In genomic region chr2:179239838-179240237, GRCh38 we compare ENCODE assay signal across 24 cellular contexts. TPM values are rescaled to one million over a fixed set of nuclear protein-coding genes. Genes with fewer than 3 reads are reported as not detected.
DNase-seq lines count a peak whose midpoint lies in the region; ATAC-seq and TF ChIP-seq lines count a peak whose summit lies in the region.
"Had no signal": no experiment of that assay in that cellular context is flagged by ENCODE, and none has a peak within 500 bp of the region (broad histone marks: within the 10 kb centered on the region; RNA-seq: fewer than 3 reads in every experiment).

No MANE protein-coding gene starts in this region.

- no peak overlapping the region for H2AFZ ChIP-seq in Loucy (ENCODE audit: low read length)

- no peak overlapping the region for H3K9ac ChIP-seq in Loucy (ENCODE audit: low read depth, low read length, poor library complexity, severe bottlenecking)

- no peaks in the 10 kb centered on the region for H3K9me3 ChIP-seq in Loucy (ENCODE audit: insufficient read depth, low read depth, low read length)
- H3K9me3 ChIP-seq in WERI-Rb-1 (ENCODE audit: severe bottlenecking): no peaks in the 10 kb centered on the region
- no peaks in the 10 kb centered on the region for H3K9me3 ChIP-seq in suprapubic skin
- H3K9me3 ChIP-seq: colonic mucosa, transverse colon had no signal

- no peak for DNase-seq in activated naive CD8-positive, alpha-beta T cell treated with anti-CD3 and anti-CD28 coated beads for 36 hours
- no peak for DNase-seq in activated naive CD8-positive, alpha-beta T cell treated with anti-CD3 and anti-CD28 coated beads, Interleukin-2, amount 50 U/mL, for 24 hours
- no peak for DNase-seq in stimulated activated naive B cell treated with anti-CD40 and anti-IgM and Interleukin-4, amounts not matched to agents 10 μg/mL and 1 μg/mL and 100 μg/mL, for 72 hours
- DNase-seq in WERI-Rb-1 (no peak), suprapubic skin (ENCODE audit: low spot score in 2 of 2) (no peak)
- DNase-seq in stimulated activated CD4-positive, alpha-beta T cell treated with anti-CD3 and anti-CD28 coated beads, Interleukin-12 subunit alpha, Interleukin-12 subunit beta, amount 100 ng/mL, for 4 hours: no peak
- DNase-seq: CD4-positive, alpha-beta T cell; colonic mucosa; glutamatergic neuron; left cardiac atrium; MV-4-11; natural killer cell; NCI-H187; NCI-H2227 treated with DMSO at 0.1 percent for 48 hours; NCI-H748 treated with DMSO at 0.1 percent for 48 hours; stimulated activated CD4-positive, alpha-beta T cell treated with anti-CD3 and anti-CD28 coated beads, Interleukin-1b, Interleukin-23, amount 100 ng/mL, for 48 hours; T-helper 9 cell; transverse colon had no signal

- peaks cover 91% of the 10 kb centered on the region for H3K79me2 ChIP-seq in Loucy (ENCODE audit: insufficient read depth, low read length)

- H3K36me3 ChIP-seq in Loucy (ENCODE audit: insufficient read depth, low read length) (no peaks in the 10 kb centered on the region), WERI-Rb-1 (no peaks in the 10 kb centered on the region), suprapubic skin (no peaks in the 10 kb centered on the region)
- H3K36me3 ChIP-seq: colonic mucosa, transverse colon had no signal

- H3K4me2 ChIP-seq in Loucy (ENCODE audit: low read depth, low read length, poor library complexity, severe bottlenecking): peak overlapping the region; percentile 51

- H3K4me1 ChIP-seq in Loucy (ENCODE audit: insufficient read depth, low read length, poor library complexity, severe bottlenecking) (peaks cover 47% of the 10 kb centered on the region), suprapubic skin (peaks cover 21% of the 10 kb centered on the region)

- H3F3A ChIP-seq in Loucy (ENCODE audit: low read depth): peaks cover 13% of the 10 kb centered on the region; the same call in 1 of the 2 replicates

- ATAC-seq in activated naive CD8-positive, alpha-beta T cell treated with anti-CD3 and anti-CD28 coated beads, Interleukin-2, amount 50 U/mL, for 24 hours: no peak
- no peak for ATAC-seq in stimulated activated naive B cell treated with anti-CD40 and anti-IgM and Interleukin-4, amounts not matched to agents 10 μg/mL and 1 μg/mL and 100 μg/mL, for 72 hours (replicated peaks)
- ATAC-seq: K562; left cardiac atrium; natural killer cell; stimulated activated memory B cell treated with anti-CD40 and anti-IgM and Interleukin-4, amounts not matched to agents 10 μg/mL and 1 μg/mL and 100 μg/mL, for 72 hours had no signal

- H3K27me3 Mint-ChIP-seq in activated naive CD8-positive, alpha-beta T cell: peaks cover 2% of the 10 kb centered on the region
- no peaks in the 10 kb centered on the region for H3K27me3 Mint-ChIP-seq in activated naive CD8-positive, alpha-beta T cell treated with anti-CD3 and anti-CD28 coated beads for 36 hours
- peaks cover 2% of the 10 kb centered on the region for H3K27me3 Mint-ChIP-seq in activated naive CD8-positive, alpha-beta T cell treated with anti-CD3 and anti-CD28 coated beads, Interleukin-2, amount 50 U/mL, for 24 hours
- no peaks in the 10 kb centered on the region for H3K27me3 Mint-ChIP-seq in stimulated activated naive B cell treated with anti-CD40 and anti-IgM and Interleukin-4, amounts not matched to agents 10 μg/mL and 1 μg/mL and 100 μg/mL, for 72 hours
- H3K27me3 Mint-ChIP-seq: CD4-positive, alpha-beta T cell; stimulated activated memory B cell treated with anti-CD40 and anti-IgM and Interleukin-4, amounts not matched to agents 10 μg/mL and 1 μg/mL and 100 μg/mL, for 72 hours had no signal

- no peak overlapping the region for H3K4me3 Mint-ChIP-seq in activated naive CD8-positive, alpha-beta T cell
- H3K4me3 Mint-ChIP-seq in activated naive CD8-positive, alpha-beta T cell treated with anti-CD3 and anti-CD28 coated beads for 36 hours: no peak overlapping the region
- H3K4me3 Mint-ChIP-seq in activated naive CD8-positive, alpha-beta T cell treated with anti-CD3 and anti-CD28 coated beads, Interleukin-2, amount 50 U/mL, for 24 hours: peak overlapping the region; percentile 11
- H3K4me3 Mint-ChIP-seq in stimulated activated naive B cell treated with anti-CD40 and anti-IgM and Interleukin-4, amounts not matched to agents 10 μg/mL and 1 μg/mL and 100 μg/mL, for 72 hours: no peak overlapping the region
- H3K4me3 Mint-ChIP-seq: CD4-positive, alpha-beta T cell; natural killer cell; stimulated activated memory B cell treated with anti-CD40 and anti-IgM and Interleukin-4, amounts not matched to agents 10 μg/mL and 1 μg/mL and 100 μg/mL, for 72 hours had no signal

- H3K27me3 ChIP-seq in Loucy (ENCODE audit: insufficient read depth, low read length, poor library complexity, severe bottlenecking) (no peaks in the 10 kb centered on the region), WERI-Rb-1 (ENCODE audit: insufficient read depth, low read depth, severe bottlenecking) (no peaks in the 10 kb centered on the region), suprapubic skin (no peaks in the 10 kb centered on the region)
- H3K27me3 ChIP-seq: colonic mucosa, transverse colon had no signal

- TF ChIP-seq POLR2A in suprapubic skin (IDR thresholded peaks at IDR 0.05): no peak

- H3K4me3 ChIP-seq in Loucy (ENCODE audit: low read length, poor library complexity, severe bottlenecking) (peak overlapping the region; percentile 29), WERI-Rb-1 (ENCODE audit: low read depth, low read length) (no peak overlapping the region), suprapubic skin (no peak overlapping the region)
- H3K4me3 ChIP-seq: colonic mucosa, GM12878, K562, SK-N-MC, transverse colon had no signal

- H3K36me3 Mint-ChIP-seq in activated naive CD8-positive, alpha-beta T cell: peaks cover 8% of the 10 kb centered on the region
- peaks cover 3% of the 10 kb centered on the region for H3K36me3 Mint-ChIP-seq in activated naive CD8-positive, alpha-beta T cell treated with anti-CD3 and anti-CD28 coated beads for 36 hours
- H3K36me3 Mint-ChIP-seq in activated naive CD8-positive, alpha-beta T cell treated with anti-CD3 and anti-CD28 coated beads, Interleukin-2, amount 50 U/mL, for 24 hours (ENCODE audit: low read depth): peaks cover 2% of the 10 kb centered on the region
- H3K36me3 Mint-ChIP-seq in stimulated activated naive B cell treated with anti-CD40 and anti-IgM and Interleukin-4, amounts not matched to agents 10 μg/mL and 1 μg/mL and 100 μg/mL, for 72 hours: peaks cover 9 to 24% of the 10 kb centered on the region in 2 donors
- H3K36me3 Mint-ChIP-seq: natural killer cell had no signal

- peaks cover 31% of the 10 kb centered on the region for H4K20me1 ChIP-seq in Loucy (ENCODE audit: insufficient read depth, low read length, poor library complexity, severe bottlenecking)

- TF ChIP-seq CTCF in Loucy (conservative IDR thresholded peaks at IDR 0.05; ENCODE audit: low read length): no peak
- no peak for TF ChIP-seq CTCF in WERI-Rb-1 (IDR thresholded peaks at IDR 0.05; ENCODE audit: low read depth, low read length)
- TF ChIP-seq CTCF in suprapubic skin (IDR thresholded peaks at IDR 0.05): no peak

- no peaks in the 10 kb centered on the region for H3K9me3 Mint-ChIP-seq in activated naive CD8-positive, alpha-beta T cell (ENCODE audit: low read depth)
- no peaks in the 10 kb centered on the region for H3K9me3 Mint-ChIP-seq in activated naive CD8-positive, alpha-beta T cell treated with anti-CD3 and anti-CD28 coated beads for 36 hours
- peaks cover 4% of the 10 kb centered on the region for H3K9me3 Mint-ChIP-seq in activated naive CD8-positive, alpha-beta T cell treated with anti-CD3 and anti-CD28 coated beads, Interleukin-2, amount 50 U/mL, for 24 hours
- H3K9me3 Mint-ChIP-seq in stimulated activated naive B cell treated with anti-CD40 and anti-IgM and Interleukin-4, amounts not matched to agents 10 μg/mL and 1 μg/mL and 100 μg/mL, for 72 hours: peaks cover 4 to 7% of the 10 kb centered on the region in 2 donors
- H3K9me3 Mint-ChIP-seq: natural killer cell; stimulated activated memory B cell treated with anti-CD40 and anti-IgM and Interleukin-4, amounts not matched to agents 10 μg/mL and 1 μg/mL and 100 μg/mL, for 72 hours had no signal

- no peaks in the 10 kb centered on the region for H3K9me2 ChIP-seq in Loucy (replicated peaks; ENCODE audit: low read depth, low read length)

- H3K27ac ChIP-seq in WERI-Rb-1 (no peak overlapping the region), suprapubic skin (no peak overlapping the region)

- no peak for TF ChIP-seq EP300 in suprapubic skin (IDR thresholded peaks at IDR 0.05)

- H3K4me1 Mint-ChIP-seq in activated naive CD8-positive, alpha-beta T cell (ENCODE audit: low read depth): peaks cover 30% of the 10 kb centered on the region
- peaks cover 28% of the 10 kb centered on the region for H3K4me1 Mint-ChIP-seq in activated naive CD8-positive, alpha-beta T cell treated with anti-CD3 and anti-CD28 coated beads for 36 hours
- H3K4me1 Mint-ChIP-seq in activated naive CD8-positive, alpha-beta T cell treated with anti-CD3 and anti-CD28 coated beads, Interleukin-2, amount 50 U/mL, for 24 hours: peaks cover 61% of the 10 kb centered on the region
- H3K4me1 Mint-ChIP-seq in stimulated activated naive B cell treated with anti-CD40 and anti-IgM and Interleukin-4, amounts not matched to agents 10 μg/mL and 1 μg/mL and 100 μg/mL, for 72 hours: peaks cover 27 to 77% of the 10 kb centered on the region in 2 donors

- peak overlapping the region; percentile 42 for H3K27ac Mint-ChIP-seq in activated naive CD8-positive, alpha-beta T cell
- no peak overlapping the region for H3K27ac Mint-ChIP-seq in activated naive CD8-positive, alpha-beta T cell treated with anti-CD3 and anti-CD28 coated beads for 36 hours
- H3K27ac Mint-ChIP-seq in activated naive CD8-positive, alpha-beta T cell treated with anti-CD3 and anti-CD28 coated beads, Interleukin-2, amount 50 U/mL, for 24 hours: peak overlapping the region; percentile 65
- H3K27ac Mint-ChIP-seq in stimulated activated naive B cell treated with anti-CD40 and anti-IgM and Interleukin-4, amounts not matched to agents 10 μg/mL and 1 μg/mL and 100 μg/mL, for 72 hours: peak overlapping the region; percentile 20
- H3K27ac Mint-ChIP-seq: CD4-positive, alpha-beta T cell; natural killer cell; stimulated activated memory B cell treated with anti-CD40 and anti-IgM and Interleukin-4, amounts not matched to agents 10 μg/mL and 1 μg/mL and 100 μg/mL, for 72 hours had no signal

- WGBS in suprapubic skin: 80% methylated on average over 2 of the region's 2 CpGs

RNA-seq across cellular contexts. Expression of gene SESTD1, which starts 24.8 kb away (rescaled TPM):
- 1 to 10 TPM; 4.4 to 5.7 TPM for total RNA-seq in activated naive CD8-positive, alpha-beta T cell treated with anti-CD3 and anti-CD28 coated beads for 36 hours
- 10 to 100 TPM in 2 of 4 donors, 1 to 10 TPM in 2; 8.0 to 24.1 (median 10.5) TPM for total RNA-seq in suprapubic skin
